28 cellular contexts compared by ENCODE assay signal in genomic region chr6:31886426-31887068, GRCh38. TPM values are rescaled to one million over a fixed set of nuclear protein-coding genes. Genes with fewer than 3 reads are reported as not detected.
"Had no signal": no experiment of that assay in that cellular context is flagged by ENCODE, and none has a peak within 500 bp of the region (broad histone marks: within the 10 kb centered on the region; RNA-seq: fewer than 3 reads in every experiment).

No MANE protein-coding gene starts in this region.

- H3K9me3 Mint-ChIP-seq: activated CD4-positive, alpha-beta T cell treated with anti-CD3 and anti-CD28 coated beads, Interleukin-2, amount 10 ng/mL, durations not matched to agents 24 days and 14 days; activated naive CD4-positive, alpha-beta T cell treated with anti-CD3 and anti-CD28 coated beads for 36 hours; activated naive CD8-positive, alpha-beta T cell treated with anti-CD3 and anti-CD28 coated beads, Interleukin-2, amount 10 ng/mL, durations not matched to agents 7 days and 5 days; effector memory CD8-positive, alpha-beta T cell; natural killer cell treated with Interleukin-12 subunit alpha and Interleukin-12 subunit beta and Interleukin-15 and Interleukin-18, amount 100 ng/mL, for 72 hours; stimulated activated effector memory CD8-positive, alpha-beta T cell treated with anti-CD3 and anti-CD28 coated beads, Interleukin-12 subunit alpha, Interleukin-12 subunit beta, amount 100 ng/mL, for 72 hours; T-helper 1 cell treated with Interleukin-12 subunit alpha and Interleukin-12 subunit beta and Interleukin-4 antibody, amounts not matched to agents 30 μg/mL and 1 μg/mL, for 36 hours had no signal

- H3K4me3 ChIP-seq: breast epithelium, colonic mucosa, dorsolateral prefrontal cortex, esophagus muscularis mucosa, testis, upper lobe of left lung had no signal

- H3K27ac Mint-ChIP-seq: activated CD4-positive, alpha-beta T cell treated with anti-CD3 and anti-CD28 coated beads, Interleukin-2, amount 10 ng/mL, durations not matched to agents 24 days and 14 days; activated naive CD4-positive, alpha-beta T cell treated with anti-CD3 and anti-CD28 coated beads for 36 hours; activated naive CD8-positive, alpha-beta T cell treated with anti-CD3 and anti-CD28 coated beads, Interleukin-2, amount 10 ng/mL, durations not matched to agents 7 days and 5 days; natural killer cell treated with Interleukin-12 subunit alpha and Interleukin-12 subunit beta and Interleukin-15 and Interleukin-18, amount 100 ng/mL, for 72 hours; stimulated activated effector memory CD8-positive, alpha-beta T cell treated with anti-CD3 and anti-CD28 coated beads, Interleukin-12 subunit alpha, Interleukin-12 subunit beta, amount 100 ng/mL, for 72 hours; T-helper 1 cell treated with Interleukin-12 subunit alpha and Interleukin-12 subunit beta and Interleukin-4 antibody, amounts not matched to agents 30 μg/mL and 1 μg/mL, for 36 hours had no signal

- FAIRE-seq: frontal cortex, small intestine had no signal

- H3K79me2 ChIP-seq: parathyroid adenoma had no signal

- H3K4me3 Mint-ChIP-seq: activated CD4-positive, alpha-beta T cell treated with anti-CD3 and anti-CD28 coated beads, Interleukin-2, amount 10 ng/mL, durations not matched to agents 24 days and 14 days; activated naive CD4-positive, alpha-beta T cell treated with anti-CD3 and anti-CD28 coated beads for 36 hours; activated naive CD8-positive, alpha-beta T cell treated with anti-CD3 and anti-CD28 coated beads, Interleukin-2, amount 10 ng/mL, durations not matched to agents 7 days and 5 days; effector memory CD8-positive, alpha-beta T cell; natural killer cell treated with Interleukin-12 subunit alpha and Interleukin-12 subunit beta and Interleukin-15 and Interleukin-18, amount 100 ng/mL, for 72 hours; stimulated activated effector memory CD8-positive, alpha-beta T cell treated with anti-CD3 and anti-CD28 coated beads, Interleukin-12 subunit alpha, Interleukin-12 subunit beta, amount 100 ng/mL, for 72 hours; T-helper 1 cell treated with Interleukin-12 subunit alpha and Interleukin-12 subunit beta and Interleukin-4 antibody, amounts not matched to agents 30 μg/mL and 1 μg/mL, for 36 hours had no signal

- H3K36me3 ChIP-seq: colonic mucosa had no signal

- H3K4me1 Mint-ChIP-seq: activated naive CD8-positive, alpha-beta T cell treated with anti-CD3 and anti-CD28 coated beads, Interleukin-2, amount 10 ng/mL, durations not matched to agents 7 days and 5 days had no signal

- ATAC-seq: activated CD4-positive, CD25-positive, alpha-beta regulatory T cell treated with anti-CD3 and anti-CD28 coated beads, Interleukin-2, amount 50 U/mL, for 24 hours; effector memory CD8-positive, alpha-beta T cell; left ventricle myocardium superior; sciatic nerve had no signal

- H3K4me1 ChIP-seq: breast epithelium, colonic mucosa, esophagus muscularis mucosa, parathyroid adenoma, testis, upper lobe of left lung had no signal

- H3K27ac ChIP-seq: breast epithelium, colonic mucosa, dorsolateral prefrontal cortex, esophagus muscularis mucosa, parathyroid adenoma, testis, upper lobe of left lung, VCaP had no signal

- H3K9me3 ChIP-seq: breast epithelium, colonic mucosa, esophagus muscularis mucosa, testis, upper lobe of left lung had no signal

- H3K9ac ChIP-seq: parathyroid adenoma had no signal

- DNase-seq: activated CD4-positive, alpha-beta T cell treated with anti-CD3 and anti-CD28 coated beads, Interleukin-2, amount 10 ng/mL, durations not matched to agents 24 days and 14 days; activated CD8-positive, alpha-beta memory T cell treated with anti-CD3 and anti-CD28 coated beads, Interleukin-2, amount 50 U/mL, for 48 hours; activated effector memory CD4-positive, alpha-beta T cell treated with Interleukin-2 at 50 U/mL for 16 hours; activated naive CD4-positive, alpha-beta T cell treated with anti-CD3 and anti-CD28 coated beads for 36 hours; activated naive CD8-positive, alpha-beta T cell treated with anti-CD3 and anti-CD28 coated beads, Interleukin-2, amount 10 ng/mL, durations not matched to agents 7 days and 5 days; activated T-cell treated with anti-CD3 and anti-CD28 coated beads, Interleukin-2, amount 50 U/mL, for 48 hours; amniotic stem cell; colonic mucosa; dorsolateral prefrontal cortex; effector memory CD8-positive, alpha-beta T cell; hippocampal formation; left ventricle myocardium superior; mammary epithelial cell; midbrain; small intestine; stimulated activated CD4-positive, alpha-beta T cell treated with anti-CD3 and anti-CD28 coated beads, Interleukin-2, amount 100 ng/mL, for 24 hours; testis; upper lobe of left lung had no signal

- H3K27me3 ChIP-seq: breast epithelium, colonic mucosa, dorsolateral prefrontal cortex, esophagus muscularis mucosa, testis, upper lobe of left lung had no signal

- H2AFZ ChIP-seq: parathyroid adenoma had no signal

- H3K27me3 Mint-ChIP-seq: activated CD4-positive, alpha-beta T cell treated with anti-CD3 and anti-CD28 coated beads, Interleukin-2, amount 10 ng/mL, durations not matched to agents 24 days and 14 days; activated naive CD8-positive, alpha-beta T cell treated with anti-CD3 and anti-CD28 coated beads, Interleukin-2, amount 10 ng/mL, durations not matched to agents 7 days and 5 days; effector memory CD8-positive, alpha-beta T cell; natural killer cell treated with Interleukin-12 subunit alpha and Interleukin-12 subunit beta and Interleukin-15 and Interleukin-18, amount 100 ng/mL, for 72 hours had no signal

RNA-seq across cellular contexts. Expression of gene SLC44A4, which starts 7.8 kb away (rescaled TPM):
- total RNA-seq: activated CD4-positive, alpha-beta T cell treated with anti-CD3 and anti-CD28 coated beads, Interleukin-2, amount 10 ng/mL, durations not matched to agents 24 days and 14 days; activated naive CD8-positive, alpha-beta T cell treated with anti-CD3 and anti-CD28 coated beads, Interleukin-2, amount 10 ng/mL, durations not matched to agents 7 days and 5 days; frontal cortex; left ventricle myocardium superior; mammary epithelial cell; natural killer cell treated with Interleukin-12 subunit alpha and Interleukin-12 subunit beta and Interleukin-15 and Interleukin-18, amount 100 ng/mL, for 72 hours had no signal
- polyA plus RNA-seq: mammary epithelial cell had no signal

RNA-seq across cellular contexts. Expression of gene C2, which starts 41.0 kb away (rescaled TPM):
- polyA plus RNA-seq: mammary epithelial cell had no signal
